Comparison of ENCODE assay signal across 1 cellular context in the genomic region with DNA sequence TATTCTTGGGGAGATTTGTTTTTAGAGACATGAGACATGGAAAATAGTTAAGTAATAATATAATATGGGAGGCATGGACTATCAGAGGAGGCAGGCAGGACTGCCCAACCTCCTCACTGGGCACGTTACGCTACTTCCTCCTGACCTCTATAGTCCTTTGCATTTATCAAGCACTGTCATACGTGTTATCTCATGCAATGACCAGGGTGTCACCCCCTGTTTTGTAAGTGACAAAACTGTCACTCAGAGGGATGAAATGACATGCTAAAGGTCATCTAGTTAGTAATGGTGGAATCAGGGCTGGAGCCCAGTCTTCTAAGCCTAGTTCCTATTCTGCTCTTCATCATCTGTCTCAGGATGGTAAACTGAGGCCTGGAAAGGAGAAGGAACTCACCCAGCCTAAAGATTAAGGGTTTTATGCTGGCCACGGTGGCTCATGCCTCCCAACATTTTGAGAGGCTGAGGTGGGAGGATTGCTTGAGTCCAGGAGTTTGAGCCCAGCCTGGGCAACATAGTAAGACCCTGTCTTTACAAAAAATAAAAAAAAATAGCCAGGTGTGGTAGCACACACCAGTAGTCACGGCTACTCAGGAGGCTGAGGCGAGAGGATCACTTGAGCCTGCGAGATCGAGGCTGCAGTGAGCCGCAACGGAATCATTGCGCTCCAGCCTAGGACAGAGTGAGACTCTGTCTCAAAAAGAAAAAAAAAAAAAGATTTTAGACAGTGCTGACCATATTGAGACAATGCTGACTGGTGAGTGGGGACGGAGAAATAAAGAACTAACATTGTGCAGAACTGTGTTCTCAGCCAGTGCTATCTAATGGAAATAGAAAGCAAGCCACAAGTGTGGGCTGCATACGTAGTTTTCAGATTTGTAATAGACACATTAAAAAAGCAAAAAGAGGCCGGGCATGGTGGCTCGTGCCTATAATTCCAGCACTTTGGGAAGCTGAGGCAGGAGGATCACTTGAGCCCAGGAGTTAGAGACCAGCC.
TF ChIP-seq lines count a peak whose summit lies in the region.

No MANE protein-coding gene starts in this region.

TF ChIP-seq in liver, 16 proteins besides CTCF, POLR2A, EP300 and RAD21 (continued from another document):
- TF ChIP-seq, protein P1, sequence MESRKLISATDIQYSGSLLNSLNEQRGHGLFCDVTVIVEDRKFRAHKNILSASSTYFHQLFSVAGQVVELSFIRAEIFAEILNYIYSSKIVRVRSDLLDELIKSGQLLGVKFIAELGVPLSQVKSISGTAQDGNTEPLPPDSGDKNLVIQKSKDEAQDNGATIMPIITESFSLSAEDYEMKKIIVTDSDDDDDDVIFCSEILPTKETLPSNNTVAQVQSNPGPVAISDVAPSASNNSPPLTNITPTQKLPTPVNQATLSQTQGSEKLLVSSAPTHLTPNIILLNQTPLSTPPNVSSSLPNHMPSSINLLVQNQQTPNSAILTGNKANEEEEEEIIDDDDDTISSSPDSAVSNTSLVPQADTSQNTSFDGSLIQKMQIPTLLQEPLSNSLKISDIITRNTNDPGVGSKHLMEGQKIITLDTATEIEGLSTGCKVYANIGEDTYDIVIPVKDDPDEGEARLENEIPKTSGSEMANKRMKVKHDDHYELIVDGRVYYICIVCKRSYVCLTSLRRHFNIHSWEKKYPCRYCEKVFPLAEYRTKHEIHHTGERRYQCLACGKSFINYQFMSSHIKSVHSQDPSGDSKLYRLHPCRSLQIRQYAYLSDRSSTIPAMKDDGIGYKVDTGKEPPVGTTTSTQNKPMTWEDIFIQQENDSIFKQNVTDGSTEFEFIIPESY (IDR thresholded peaks at IDR 0.05) = no peak
